Comparison of ENCODE assay signal across 22 cellular contexts in the genomic region with DNA sequence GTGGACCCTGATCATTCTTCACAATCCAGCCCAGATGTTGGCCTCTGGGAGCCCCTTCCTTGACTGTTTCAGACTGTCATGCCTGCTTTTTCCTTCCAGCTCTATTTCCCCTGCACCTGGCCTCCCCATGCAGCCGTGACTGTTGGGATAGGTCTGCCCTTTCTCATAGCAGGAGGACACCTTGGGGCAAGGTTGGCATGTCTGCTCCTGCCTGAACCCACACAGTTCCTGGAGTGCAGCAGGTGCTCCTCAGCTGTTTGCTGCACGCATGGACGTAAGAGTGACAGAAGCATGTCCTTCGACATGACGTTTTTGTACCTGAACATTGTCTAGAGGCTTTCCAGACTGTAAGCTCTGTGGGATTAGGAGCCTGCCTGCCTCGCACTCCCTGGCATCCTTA. TPM values are rescaled to one million over a fixed set of nuclear protein-coding genes. Genes with fewer than 3 reads are reported as not detected.
DNase-seq lines count a peak whose midpoint lies in the region; ATAC-seq, FAIRE-seq and TF ChIP-seq lines count a peak whose summit lies in the region.
"Had no signal": no experiment of that assay in that cellular context is flagged by ENCODE, and none has a peak within 500 bp of the region (broad histone marks: within the 10 kb centered on the region; RNA-seq: fewer than 3 reads in every experiment).

No MANE protein-coding gene starts in this region.

- in situ Hi-C loops in GM13976 (cut with MboI; ENCODE audit: low sequenced_read_pairs, unreplicated experiment), result no loop called here

- no peak overlapping the region for H4K5ac ChIP-seq in H9 (ENCODE audit: insufficient read length, low read depth, low read length)

- H3K56ac ChIP-seq in H9 (ENCODE audit: insufficient read length, low read depth, low read length), result no peak overlapping the region

- WGBS in A549 (ENCODE audit: missing lambda C conversion rate), result 97% methylated on average over 6 of the region's 6 CpGs
- WGBS in H9 (ENCODE audit: extremely low coverage, insufficient read length, low lambda C conversion rate), result no CpG with 5 or more reads among the region's 6 CpGs
- WGBS in prostate gland, result 55% methylated on average over 6 of the region's 6 CpGs

- H3K27ac Mint-ChIP-seq in H9 (peak overlapping the region in 2 of 3 experiments; percentile 73 to 88; a peak in 5 of 7 replicates), neural progenitor cell (no peak overlapping the region)
- H3K27ac Mint-ChIP-seq: activated CD4-positive, alpha-beta T cell treated with anti-CD3 and anti-CD28 coated beads, Interleukin-2, amount 10 ng/mL, durations not matched to agents 24 days and 14 days; activated T-helper 2 cell treated with anti-CD3 and anti-CD28 coated beads, Interferon-gamma antibody, Interleukin-2, Interleukin-4, amounts not matched to agents 10 μg/mL and 5 μg/mL and 100 μg/mL, durations not matched to agents 14 hours and 24 hours and 36 hours had no signal

- H3K27ac ChIP-seq in A549, result peak overlapping the region; percentile 73 to 93
- no peak overlapping the region for H3K27ac ChIP-seq in H9 (ENCODE audit: insufficient read length, low read depth, low read length)
- no peak overlapping the region for H3K27ac ChIP-seq in keratinocyte (ENCODE audit: control insufficient read depth, insufficient read depth, low read length)
- no peak overlapping the region for H3K27ac ChIP-seq in caudate nucleus (ENCODE audit: low read depth, low read length)
- no peak overlapping the region for H3K27ac ChIP-seq in neural progenitor cell
- H3K27ac ChIP-seq in prostate gland, result no peak overlapping the region
- H3K27ac ChIP-seq: esophagus muscularis mucosa, neutrophil had no signal

- intact Hi-C loops in prostate gland (cut with DNase I), result no loop called here

- TF ChIP-seq CTCF in A549 (IDR thresholded peaks at IDR 0.05), result no peak
- TF ChIP-seq CTCF in H9 (conservative IDR thresholded peaks at IDR 0.05), result no peak
- TF ChIP-seq CTCF in keratinocyte (optimal IDR thresholded peaks at IDR 0.05 in 1 of 3, IDR thresholded peaks at IDR 0.05 in 1 of 3, conservative IDR thresholded peaks at IDR 0.05 in 1 of 3; ENCODE audit: extremely low read depth in 1 of 3, insufficient read depth in 2 of 3, low read length in 3 of 3), result no peak
- no peak for TF ChIP-seq CTCF in neural progenitor cell (IDR thresholded peaks at IDR 0.05)
- no peak for TF ChIP-seq CTCF in GM13976 (IDR thresholded peaks at IDR 0.05; ENCODE audit: borderline replicate concordance, control extremely low read depth, extremely low read depth, insufficient read depth, missing control alignments)
- no peak for TF ChIP-seq CTCF in prostate gland (IDR thresholded peaks at IDR 0.05)

- POLR2A ChIA-PET in A549 (lab: Yijun Ruan, JAX), result interaction anchor here (0.6 kb wide), 2 partner anchors 13 to 1600 kb away, joined by 3 to 5 read pairs; no protein-coding TSS in a partner anchor

- H2BK15ac ChIP-seq in H9 (ENCODE audit: low read depth, low read length), result no peak overlapping the region

- H3K9ac ChIP-seq in H9 (ENCODE audit: extremely low read depth, insufficient read length, low read length), result no peak overlapping the region
- H3K9ac ChIP-seq in keratinocyte (ENCODE audit: control insufficient read depth, extremely low read depth, insufficient read depth, low read length), result no peak overlapping the region
- H3K9ac ChIP-seq in neural progenitor cell, result no peak overlapping the region

- no peaks in the 10 kb centered on the region for H3K27me3 ChIP-seq in H9 (ENCODE audit: insufficient read depth, low read length)
- H3K27me3 ChIP-seq in keratinocyte (ENCODE audit: control insufficient read depth, extremely low read depth, insufficient read depth, low read length), result no peaks in the 10 kb centered on the region
- no peaks in the 10 kb centered on the region for H3K27me3 ChIP-seq in neural progenitor cell
- H3K27me3 ChIP-seq in prostate gland (replicated peaks; ENCODE audit: insufficient read depth), result no peaks in the 10 kb centered on the region
- H3K27me3 ChIP-seq: esophagus muscularis mucosa, left lung, neutrophil, right atrium auricular region, testis had no signal

- peaks cover 7% of the 10 kb centered on the region in 2 experiments; a peak in 3 of 4 replicates for H3K4me1 Mint-ChIP-seq in H9
- H3K4me1 Mint-ChIP-seq in neural progenitor cell, result peaks cover 30% of the 10 kb centered on the region
- H3K4me1 Mint-ChIP-seq: activated CD4-positive, alpha-beta T cell treated with anti-CD3 and anti-CD28 coated beads, Interleukin-2, amount 10 ng/mL, durations not matched to agents 24 days and 14 days had no signal

- H2BK5ac ChIP-seq in H9 (ENCODE audit: insufficient read length, low read length), result no peak overlapping the region

- no peak overlapping the region for H2BK120ac ChIP-seq in H9 (ENCODE audit: low read depth, low read length, poor library complexity, severe bottlenecking)

- peaks cover 51% of the 10 kb centered on the region for H3K4me1 ChIP-seq in A549
- H3K4me1 ChIP-seq in H9 (ENCODE audit: insufficient read depth, low read length), result no peaks in the 10 kb centered on the region
- H3K4me1 ChIP-seq in keratinocyte (ENCODE audit: control insufficient read depth, extremely low read depth, insufficient read depth, low read length), result peaks cover 21% of the 10 kb centered on the region
- H3K4me1 ChIP-seq in neural progenitor cell, result no peaks in the 10 kb centered on the region
- H3K4me1 ChIP-seq in prostate gland (replicated peaks), result no peaks in the 10 kb centered on the region

- CTCF ChIA-PET in A549 (lab: Yijun Ruan, JAX), result interaction anchor here (0.8 to 1.6 kb wide), 3 partner anchors 9 to 73 kb away, joined by 3 to 6 read pairs (median 3); no protein-coding TSS in a partner anchor

- peaks cover 3 to 26% (median 18%) of the 10 kb centered on the region in 3 experiments; a peak in 6 of 7 replicates for H3K36me3 Mint-ChIP-seq in H9 (ENCODE audit: insufficient read depth in 1 of 3, low read depth in 3 of 3)
- peaks cover 22% of the 10 kb centered on the region for H3K36me3 Mint-ChIP-seq in neural progenitor cell

- FAIRE-seq in A549 (lab: Jason Lieb, UNC) (no peak), keratinocyte (lab: Jason Lieb, UNC) (peak; percentile 5)

- peaks cover 3% of the 10 kb centered on the region for H4K20me1 ChIP-seq in H9 (ENCODE audit: control insufficient read depth, insufficient read depth, insufficient read length)
- H4K20me1 ChIP-seq in keratinocyte (ENCODE audit: control insufficient read depth, extremely low read depth, insufficient read depth, low read length), result peaks cover 2% of the 10 kb centered on the region
- no peaks in the 10 kb centered on the region for H4K20me1 ChIP-seq in neural progenitor cell (ENCODE audit: low read depth)

- H3K27me3 Mint-ChIP-seq in H9 (ENCODE audit: low read depth) (no peaks in the 10 kb centered on the region), neural progenitor cell (ENCODE audit: insufficient read depth, low read depth) (peaks cover 5% of the 10 kb centered on the region)
- H3K27me3 Mint-ChIP-seq: activated CD4-positive, alpha-beta T cell treated with anti-CD3 and anti-CD28 coated beads, Interleukin-2, amount 10 ng/mL, durations not matched to agents 24 days and 14 days; CD4-positive, alpha-beta memory T cell; central memory CD8-positive, alpha-beta T cell had no signal

- no peak overlapping the region for H3K23ac ChIP-seq in H9 (ENCODE audit: insufficient read length, low read depth, low read length)

- TF ChIP-seq POLR2A in A549 (IDR thresholded peaks at IDR 0.05; ENCODE audit: low read length) (no peak), prostate gland (IDR thresholded peaks at IDR 0.05) (no peak)

- H3K14ac ChIP-seq in H9 (ENCODE audit: insufficient read depth, low read length), result no peak overlapping the region

- H4K91ac ChIP-seq in H9 (ENCODE audit: insufficient read length, low read depth, low read length), result no peak overlapping the region

- H3K36me3 ChIP-seq in keratinocyte (ENCODE audit: control insufficient read depth in 2 of 2, extremely low read depth in 1 of 2, insufficient read depth in 2 of 2, low read length in 2 of 2), result peaks cover 1 to 7% of the 10 kb centered on the region in 2 experiments
- H3K36me3 ChIP-seq in neural progenitor cell, result no peaks in the 10 kb centered on the region
- no peaks in the 10 kb centered on the region for H3K36me3 ChIP-seq in prostate gland
- H3K36me3 ChIP-seq: neutrophil, right atrium auricular region had no signal

- H2BK20ac ChIP-seq in H9 (ENCODE audit: low read depth, low read length, poor library complexity, severe bottlenecking), result no peak overlapping the region

- TF ChIP-seq EP300 in A549 (IDR thresholded peaks at IDR 0.05), result no peak

- peaks cover 4% of the 10 kb centered on the region for H3K79me1 ChIP-seq in H9 (ENCODE audit: insufficient read depth, low read depth, low read length, poor library complexity, severe bottlenecking)

- H3K4me3 ChIP-seq in A549 (no peak overlapping the region), keratinocyte (ENCODE audit: control insufficient read depth in 2 of 3, extremely low read depth in 1 of 3, insufficient read depth in 2 of 3, low read depth in 1 of 3, low read length in 3 of 3) (no peak overlapping the region), neural progenitor cell (no peak overlapping the region), prostate gland (no peak overlapping the region)
- H3K4me3 ChIP-seq: esophagus muscularis mucosa, left lung, mucosa of descending colon, right atrium auricular region, testis had no signal

- no peak for DNase-seq in A549 (ENCODE audit: low read depth in 1 of 2, low spot score in 1 of 2)
- no peak for DNase-seq in H9
- DNase-seq in SHP77 treated with DMSO at 0.1 percent for 48 hours (lab: John Stamatoyannopoulos, UW), result peak; percentile 45
- DNase-seq in keratinocyte (ENCODE audit: low read depth, low spot score), result no peak
- DNase-seq in caudate nucleus (lab: John Stamatoyannopoulos, UW), result no peak
- no peak for DNase-seq in neural progenitor cell (ENCODE audit: low spot score)
- no peak for DNase-seq in GM13976 (ENCODE audit: low spot score)
- no peak for DNase-seq in prostate gland (ENCODE audit: low spot score)
- DNase-seq: activated CD4-positive, alpha-beta T cell treated with anti-CD3 and anti-CD28 coated beads, Interleukin-2, amount 10 ng/mL, durations not matched to agents 24 days and 14 days; CD4-positive, alpha-beta memory T cell; Kasumi-1; mucosa of descending colon; NCI-H1092 treated with DMSO at 0.1 percent for 48 hours; NCI-H2227 treated with DMSO at 0.1 percent for 48 hours; stimulated activated CD4-positive, alpha-beta T cell treated with anti-CD3 and anti-CD28 coated beads, Interleukin-15, amount 100 ng/mL, for 24 hours; testis had no signal

- H2AFZ ChIP-seq in H9 (ENCODE audit: low read length) (no peak overlapping the region), keratinocyte (ENCODE audit: control insufficient read depth, low read length) (no peak overlapping the region), neural progenitor cell (replicated peaks) (no peak overlapping the region)

- no peak overlapping the region for H3K4ac ChIP-seq in H9 (ENCODE audit: low read depth, low read length)

- H3K9me1 ChIP-seq in keratinocyte (ENCODE audit: control insufficient read depth, extremely low read depth, insufficient read depth, low read length), result no peaks in the 10 kb centered on the region

- H2BK12ac ChIP-seq in H9 (ENCODE audit: insufficient read length, low read depth, low read length), result no peak overlapping the region

- H4K8ac ChIP-seq in H9 (replicated peaks; ENCODE audit: insufficient read length, low read depth, low read length), result no peak overlapping the region

- dilution Hi-C loops in keratinocyte (cut with MboI; ENCODE audit: extremely low pct_ligation_motif_present, low sequenced_read_pairs), result no loop called here

- H3K4me3 Mint-ChIP-seq in H9 (no peak overlapping the region), neural progenitor cell (no peak overlapping the region)
- H3K4me3 Mint-ChIP-seq: activated CD4-positive, alpha-beta T cell treated with anti-CD3 and anti-CD28 coated beads, Interleukin-2, amount 10 ng/mL, durations not matched to agents 24 days and 14 days; CD4-positive, alpha-beta memory T cell; central memory CD8-positive, alpha-beta T cell had no signal

- H3K9me3 ChIP-seq in A549 (no peaks in the 10 kb centered on the region), H9 (ENCODE audit: control insufficient read depth, low read depth, low read length) (no peaks in the 10 kb centered on the region), keratinocyte (ENCODE audit: control insufficient read depth, low read depth, low read length) (no peaks in the 10 kb centered on the region), neural progenitor cell (ENCODE audit: low read depth) (no peaks in the 10 kb centered on the region), prostate gland (no peaks in the 10 kb centered on the region)
- H3K9me3 ChIP-seq: esophagus muscularis mucosa, left lung, mucosa of descending colon, neutrophil, right atrium auricular region, testis had no signal

- TF ChIP-seq RAD21 in A549 (conservative IDR thresholded peaks at IDR 0.05 in 1 of 2, IDR thresholded peaks at IDR 0.05 in 1 of 2), result no peak

- H3K9me3 Mint-ChIP-seq in H9 (peaks cover 0 to under 1% of the 10 kb centered on the region in 2 experiments; a peak in 1 of 5 replicates), neural progenitor cell (no peaks in the 10 kb centered on the region)
- H3K9me3 Mint-ChIP-seq: activated CD4-positive, alpha-beta T cell treated with anti-CD3 and anti-CD28 coated beads, Interleukin-2, amount 10 ng/mL, durations not matched to agents 24 days and 14 days; central memory CD8-positive, alpha-beta T cell had no signal

- H3K23me2 ChIP-seq in H9 (ENCODE audit: insufficient read length, low read depth, low read length, poor library complexity, severe bottlenecking), result no peaks in the 10 kb centered on the region

- H3K4me2 ChIP-seq in A549, result no peak overlapping the region; the same call in 2 of the 3 replicates
- no peak overlapping the region for H3K4me2 ChIP-seq in H9 (ENCODE audit: insufficient read depth, insufficient read length, low read length)
- H3K4me2 ChIP-seq in keratinocyte (ENCODE audit: control insufficient read depth, extremely low read depth, insufficient read depth, low read depth, low read length), result no peak overlapping the region
- H3K4me2 ChIP-seq in neural progenitor cell, result no peak overlapping the region

- peaks cover 2% of the 10 kb centered on the region for H3F3A ChIP-seq in neural progenitor cell (ENCODE audit: low read depth)

- no peak overlapping the region for H3K18ac ChIP-seq in H9 (ENCODE audit: insufficient read length, low read depth, low read length)

- no peak overlapping the region for H2AK5ac ChIP-seq in H9 (ENCODE audit: insufficient read length, low read length)

- no peak overlapping the region for H3T11ph ChIP-seq in H9 (ENCODE audit: low read length)

- ATAC-seq in A549, result no peak

- peaks cover 4% of the 10 kb centered on the region; the same call in 1 of the 2 replicates for H3K79me2 ChIP-seq in H9 (ENCODE audit: insufficient read depth, low read length)
- H3K79me2 ChIP-seq in keratinocyte (ENCODE audit: control insufficient read depth, insufficient read depth, low read length), result peaks cover 9% of the 10 kb centered on the region
- peaks cover 30% of the 10 kb centered on the region for H3K79me2 ChIP-seq in neural progenitor cell (ENCODE audit: low read depth)

RNA-seq across cellular contexts. Expression of a gene that starts 24.0 kb away (rescaled TPM):
- polyA plus RNA-seq in A549 (2011; rRNA removed), result 69.6 and 71.1 TPM in 2 replicates
- polyA plus RNA-seq in A549 (2012; cell fraction: cytosol; rRNA removed), result 93.7 and 128 TPM in 2 replicates
- 328 and 664 TPM in 2 replicates for polyA plus RNA-seq in A549 (2012; cell fraction: nucleus; rRNA removed)
- 81.3 to 109 TPM (median 103 TPM) in 3 replicates for polyA plus RNA-seq in A549 (2017; fragmentation: RNase III; extraction: RNeasy Plus Mini Kit Qiagen cat#74134 plus additional on column Dnase treatment)
- 88.6 and 115 TPM in 2 replicates for polyA minus RNA-seq in A549 (2011; rRNA and poly(A)+ RNA removed)
- total RNA-seq in H9 (2021), result 125 and 128 TPM in 2 replicates
- polyA plus RNA-seq in keratinocyte, result 25.9 to 35.0 TPM (median 28.6 TPM) in 3 replicates
- 56.9 TPM for polyA plus RNA-seq in keratinocyte (2011; ENCODE audit: low read depth)
- polyA plus RNA-seq in keratinocyte (2011; cell fraction: cytosol; rRNA removed), result 18.1 and 28.0 TPM in 2 replicates
- polyA plus RNA-seq in keratinocyte (2011; cell fraction: nucleus; rRNA removed), result 81.8 and 114 TPM in 2 replicates
- 48.4 and 59.6 TPM in 2 replicates for polyA plus RNA-seq in keratinocyte (2012; ENCODE audit: low replicate concordance)
- polyA minus RNA-seq in keratinocyte, result 32.7 to 104 TPM (median 40.3 TPM) in 3 replicates
- 72.1 TPM for polyA minus RNA-seq in keratinocyte (2011; cell fraction: cytosol; rRNA and poly(A)+ RNA removed)
- polyA minus RNA-seq in keratinocyte (2011; cell fraction: nucleus; rRNA and poly(A)+ RNA removed), result 80.5 and 92.7 TPM in 2 replicates
- total RNA-seq in neural progenitor cell (ENCODE audit: low replicate concordance), result 38.6 and 61.0 TPM in 2 replicates
- total RNA-seq in prostate gland, result 100 to 1,000 TPM in 1 of 2 donors, 10 to 100 TPM in 1; 88.0 to 136 TPM

RNA-seq across cellular contexts. Expression of a gene that starts 55.5 kb away (rescaled TPM):
- 53.8 and 77.6 TPM in 2 replicates for polyA plus RNA-seq in A549 (2011; rRNA removed)
- polyA plus RNA-seq in A549 (2012; cell fraction: cytosol; rRNA removed), result 44.0 and 69.1 TPM in 2 replicates
- 86.4 and 96.6 TPM in 2 replicates for polyA plus RNA-seq in A549 (2012; cell fraction: nucleus; rRNA removed)
- polyA plus RNA-seq in A549 (2017; fragmentation: RNase III; extraction: RNeasy Plus Mini Kit Qiagen cat#74134 plus additional on column Dnase treatment), result 35.1 to 48.0 TPM (median 46.0 TPM) in 3 replicates
- 66.9 and 80.3 TPM in 2 replicates for polyA minus RNA-seq in A549 (2011; rRNA and poly(A)+ RNA removed)
- 23.2 and 30.0 TPM in 2 replicates for total RNA-seq in H9 (2021)
- 41.0 to 72.4 TPM (median 47.0 TPM) in 3 replicates for polyA plus RNA-seq in keratinocyte
- 19.5 TPM for polyA plus RNA-seq in keratinocyte (2011; ENCODE audit: low read depth)
- 39.1 and 45.4 TPM in 2 replicates for polyA plus RNA-seq in keratinocyte (2011; cell fraction: cytosol; rRNA removed)
- 46.7 and 51.3 TPM in 2 replicates for polyA plus RNA-seq in keratinocyte (2011; cell fraction: nucleus; rRNA removed)
- polyA plus RNA-seq in keratinocyte (2012; ENCODE audit: low replicate concordance), result 21.7 and 29.1 TPM in 2 replicates
- polyA minus RNA-seq in keratinocyte, result 37.6 to 94.8 TPM (median 56.3 TPM) in 3 replicates
- polyA minus RNA-seq in keratinocyte (2011; cell fraction: cytosol; rRNA and poly(A)+ RNA removed), result 50.5 TPM
- 10.4 and 20.2 TPM in 2 replicates for polyA minus RNA-seq in keratinocyte (2011; cell fraction: nucleus; rRNA and poly(A)+ RNA removed)
- total RNA-seq in neural progenitor cell (ENCODE audit: low replicate concordance), result 9.4 and 10.4 TPM in 2 replicates
- total RNA-seq in prostate gland, result 10 to 100 TPM; 20.2 to 40.8 TPM

Comparison
In these comparisons a context has a peak if more than half of its experiments do, and no peak if none do; other contexts are left out.
1. H3K27ac ChIP-seq: peak in A549 (2 of 2); none in H9 (single experiment), keratinocyte (single experiment), caudate nucleus (single experiment), neural progenitor cell (single experiment) and prostate gland (0 of 2).